Comparison of ENCODE assay signal across 3 cellular contexts in genomic region chr7:144085978-144086377, GRCh38.
TF ChIP-seq lines count a peak whose summit lies in the region.

OR2A12 (plus strand) TSS chr7:144086278; CDS start chr7:144095108, 8,830 bp downstream.

TF ChIP-seq in SK-N-SH, 30 proteins besides CTCF, POLR2A, EP300 and RAD21 (continued from another document and continues in another):
- TF ChIP-seq REST (IDR thresholded peaks at IDR 0.05; ENCODE audit: low read depth, low read length) (no peak), SIN3A (IDR thresholded peaks at IDR 0.05; ENCODE audit: borderline replicate concordance, low read depth, low read length) (no peak), RCOR1 (IDR thresholded peaks at IDR 0.05; ENCODE audit: low read length) (no peak), PBX3 (IDR thresholded peaks at IDR 0.05) (no peak), ZBTB33 (IDR thresholded peaks at IDR 0.05; ENCODE audit: borderline replicate concordance, low read depth) (no peak), NRF1 (IDR thresholded peaks at IDR 0.05; ENCODE audit: low read depth, low read length) (no peak), USF2 (IDR thresholded peaks at IDR 0.05; ENCODE audit: borderline replicate concordance, low read depth, low read length) (no peak), RFX5 (IDR thresholded peaks at IDR 0.05; ENCODE audit: low read length) (no peak), ELF1 (IDR thresholded peaks at IDR 0.05) (no peak)

TF ChIP-seq in SK-N-SH treated with all-trans-retinoic acid at 6 μM for 48 hours, 23 proteins besides CTCF, POLR2A, EP300 and RAD21 (continued from another document):
- TF ChIP-seq PATZ1 (CRISPR knock-in tag; IDR thresholded peaks at IDR 0.05; ENCODE audit: borderline replicate concordance): no peak
- TF ChIP-seq CSRNP3 (CRISPR knock-in tag; IDR thresholded peaks at IDR 0.05): no peak
- no peak for TF ChIP-seq OSR1 (CRISPR knock-in tag; IDR thresholded peaks at IDR 0.05)
- TF ChIP-seq BACH2 (CRISPR knock-in tag; IDR thresholded peaks at IDR 0.05; ENCODE audit: borderline replicate concordance): no peak
- TF ChIP-seq ZFP3 (CRISPR knock-in tag; IDR thresholded peaks at IDR 0.05): no peak
- no peak for TF ChIP-seq CSDC2 (CRISPR knock-in tag; IDR thresholded peaks at IDR 0.05)
- no peak for TF ChIP-seq TSHZ2 (CRISPR knock-in tag; IDR thresholded peaks at IDR 0.05)

TF ChIP-seq in H1, 55 proteins besides CTCF, POLR2A, EP300 and RAD21 (continued from another document):
- TF ChIP-seq ATF3 (IDR thresholded peaks at IDR 0.05; ENCODE audit: insufficient read depth, low read depth, low read length) (no peak), BRCA1 (IDR thresholded peaks at IDR 0.05; ENCODE audit: low read depth, low read length) (no peak)
TF ChIP-seq in H1: peak in this region for 0.
